ENCODE assay signal across 13 cellular contexts in genomic region chr10:78515037-78515872, GRCh38.
A peak's percentile ranks its signal among the peaks of the same experiment; 100 is the strongest.
DNase-seq lines count a peak whose midpoint lies in the region; ATAC-seq and TF ChIP-seq lines count a peak whose summit lies in the region.
"Had no signal": no experiment of that assay in that cellular context is flagged by ENCODE, and none has a peak within 500 bp of the region (broad histone marks: within the 10 kb centered on the region; RNA-seq: fewer than 3 reads in every experiment).

No MANE protein-coding gene starts in this region.

- intact Hi-C loops in tibial artery (cut with DNase I; ENCODE audit: low total_unique reads): no loop called here
- intact Hi-C loops in activated CD8-positive, alpha-beta T cell treated with anti-CD3 and anti-CD28 coated beads for 36 hours (cut with micrococcal nuclease): no loop called here

- no peak overlapping the region for H3K27ac Mint-ChIP-seq in activated CD8-positive, alpha-beta T cell treated with anti-CD3 and anti-CD28 coated beads for 36 hours
- H3K27ac Mint-ChIP-seq: activated T-helper 17 cell treated with anti-CD3 and anti-CD28 coated beads, Interleukin-2, amount 50 U/mL, for 72 hours had no signal

- H3K27me3 ChIP-seq in MG63 (no peaks in the 10 kb centered on the region), tibial artery (no peaks in the 10 kb centered on the region)
- H3K27me3 ChIP-seq: breast epithelium had no signal

- no peak for ATAC-seq in activated CD8-positive, alpha-beta T cell treated with anti-CD3 and anti-CD28 coated beads for 36 hours
- ATAC-seq in GM18861 (IDR thresholded peaks at IDR 0.05; ENCODE audit: unreplicated experiment): no peak
- no peak for ATAC-seq in HG02840 (IDR thresholded peaks at IDR 0.05; ENCODE audit: low FRiP score, unreplicated experiment)
- ATAC-seq: activated T-helper 17 cell treated with anti-CD3 and anti-CD28 coated beads, Interleukin-2, amount 50 U/mL, for 72 hours had no signal

- H3K4me3 ChIP-seq in MG63 (no peak overlapping the region), coronary artery (no peak overlapping the region), tibial artery (no peak overlapping the region)
- H3K4me3 ChIP-seq: breast epithelium had no signal

- no peaks in the 10 kb centered on the region for H3K9me3 Mint-ChIP-seq in activated CD8-positive, alpha-beta T cell treated with anti-CD3 and anti-CD28 coated beads for 36 hours
- H3K9me3 Mint-ChIP-seq: activated T-helper 17 cell treated with anti-CD3 and anti-CD28 coated beads, Interleukin-2, amount 50 U/mL, for 72 hours had no signal

- CTCF ChIA-PET in activated CD8-positive, alpha-beta T cell treated with anti-CD3 and anti-CD28 coated beads for 36 hours (lab: Charles Lee): interaction anchor here (1.6 kb wide), 2 partner anchors 9 kb away, joined by 4 read pairs; no protein-coding TSS in a partner anchor

- no peaks in the 10 kb centered on the region for H3K27me3 Mint-ChIP-seq in activated CD8-positive, alpha-beta T cell treated with anti-CD3 and anti-CD28 coated beads for 36 hours

- no peaks in the 10 kb centered on the region for H3K36me3 ChIP-seq in MG63
- H3K36me3 ChIP-seq in tibial artery: no peaks in the 10 kb centered on the region
- H3K36me3 ChIP-seq: breast epithelium had no signal

- H3K36me3 Mint-ChIP-seq in activated CD8-positive, alpha-beta T cell treated with anti-CD3 and anti-CD28 coated beads for 36 hours (ENCODE audit: low read depth): no peaks in the 10 kb centered on the region

- no peak overlapping the region for H3K4me3 Mint-ChIP-seq in activated CD8-positive, alpha-beta T cell treated with anti-CD3 and anti-CD28 coated beads for 36 hours
- H3K4me3 Mint-ChIP-seq: activated T-helper 17 cell treated with anti-CD3 and anti-CD28 coated beads, Interleukin-2, amount 50 U/mL, for 72 hours had no signal

- POLR2A ChIA-PET in activated CD8-positive, alpha-beta T cell treated with anti-CD3 and anti-CD28 coated beads for 36 hours (lab: Charles Lee): no interaction called here

- H3K9me3 ChIP-seq in MG63: no peaks in the 10 kb centered on the region
- H3K9me3 ChIP-seq in tibial artery: no peaks in the 10 kb centered on the region
- H3K9me3 ChIP-seq: breast epithelium had no signal

- H3K4me1 Mint-ChIP-seq in activated CD8-positive, alpha-beta T cell treated with anti-CD3 and anti-CD28 coated beads for 36 hours (ENCODE audit: low read depth): no peaks in the 10 kb centered on the region

- TF ChIP-seq CTCF in coronary artery (IDR thresholded peaks at IDR 0.05): no peak
- TF ChIP-seq CTCF in tibial artery (IDR thresholded peaks at IDR 0.05): no peak
- no peak for TF ChIP-seq CTCF in activated CD8-positive, alpha-beta T cell treated with anti-CD3 and anti-CD28 coated beads for 36 hours (IDR thresholded peaks at IDR 0.05)

- DNase-seq in MG63 (peak; percentile 94), coronary artery (ENCODE audit: low spot score) (peak; percentile 70), midbrain (lab: John Stamatoyannopoulos, UW) (peak; percentile 11), tibial artery (peak in 1 of 2 donors; percentile 39)
- no peak for DNase-seq in activated CD8-positive, alpha-beta T cell treated with anti-CD3 and anti-CD28 coated beads for 36 hours
- DNase-seq: NCI-H1092; NCI-H526 treated with DMSO at 0.1 percent for 48 hours; stimulated activated CD4-positive, alpha-beta T cell treated with anti-CD3 and anti-CD28 coated beads, Interleukin-2, amount 100 ng/mL, for 48 hours; stimulated activated naive CD4-positive, alpha-beta T cell treated with Interleukin-2 at 50 U/mL for 16 hours had no signal

- peaks cover 0 to 56% (median 30%) of the 10 kb centered on the region in 4 donors for H3K4me1 ChIP-seq in tibial artery
- H3K4me1 ChIP-seq: breast epithelium had no signal

- H3K27ac ChIP-seq in coronary artery: peak overlapping the region in 1 of 2 donors; percentile 63
- peak overlapping the region; percentile 60 to 62 for H3K27ac ChIP-seq in tibial artery
